Comparison of ENCODE assay signal across 27 cellular contexts in genomic region chr16:9821970-9822369, GRCh38.
"Had no signal": no experiment of that assay in that cellular context is flagged by ENCODE, and none has a peak within 500 bp of the region (broad histone marks: within the 10 kb centered on the region; RNA-seq: fewer than 3 reads in every experiment).

No MANE protein-coding gene starts in this region.

- ATAC-seq: activated T-helper 17 cell treated with anti-CD3 and anti-CD28 coated beads, Interleukin-2, amount 50 U/mL, for 72 hours; gastrocnemius medialis; left lung; natural killer cell; right lobe of liver; T-helper 17 cell had no signal

- H3K36me3 ChIP-seq: breast epithelium, gastrocnemius medialis, left lung, right lobe of liver, vagina, WERI-Rb-1 had no signal

- H3K27ac ChIP-seq: breast epithelium, gastrocnemius medialis, left lung, right lobe of liver, vagina, WERI-Rb-1 had no signal

- H3K9me3 ChIP-seq: breast epithelium, gastrocnemius medialis, left lung, right lobe of liver, vagina had no signal

- H3K4me1 Mint-ChIP-seq: activated CD4-positive, alpha-beta T cell treated with anti-CD3 and anti-CD28 coated beads, Interleukin-2, amount 10 ng/mL, durations not matched to agents 24 days and 14 days; activated T-helper 17 cell treated with anti-CD3 and anti-CD28 coated beads, Interleukin-2, amount 50 U/mL, for 72 hours; natural killer cell; T-helper 17 cell had no signal

- H3K4me3 Mint-ChIP-seq: activated CD4-positive, alpha-beta memory T cell treated with anti-CD3 and anti-CD28 coated beads for 36 hours; activated CD4-positive, alpha-beta T cell treated with anti-CD3 and anti-CD28 coated beads, Interleukin-2, amount 10 ng/mL, durations not matched to agents 24 days and 14 days; activated T-cell treated with anti-CD3 and anti-CD28 coated beads, Interleukin-2, amount 50 U/mL, for 24 hours; activated T-helper 17 cell treated with anti-CD3 and anti-CD28 coated beads, Interleukin-2, amount 50 U/mL, for 72 hours; natural killer cell; T-helper 17 cell; type B pancreatic cell had no signal

- H3K36me3 Mint-ChIP-seq: activated CD4-positive, alpha-beta memory T cell treated with anti-CD3 and anti-CD28 coated beads for 36 hours; natural killer cell; type B pancreatic cell had no signal

- H3K4me1 ChIP-seq: breast epithelium, gastrocnemius medialis, left lung, right lobe of liver, vagina had no signal

- H3K27me3 Mint-ChIP-seq: activated CD4-positive, alpha-beta memory T cell treated with anti-CD3 and anti-CD28 coated beads for 36 hours; activated CD4-positive, alpha-beta T cell treated with anti-CD3 and anti-CD28 coated beads, Interleukin-2, amount 10 ng/mL, durations not matched to agents 24 days and 14 days; activated T-cell treated with anti-CD3 and anti-CD28 coated beads, Interleukin-2, amount 50 U/mL, for 24 hours; activated T-helper 17 cell treated with anti-CD3 and anti-CD28 coated beads, Interleukin-2, amount 50 U/mL, for 72 hours; T-helper 17 cell had no signal

- DNase-seq: activated CD4-positive, alpha-beta memory T cell treated with anti-CD3 and anti-CD28 coated beads for 36 hours; activated CD4-positive, alpha-beta T cell treated with anti-CD3 and anti-CD28 coated beads, Interleukin-2, amount 10 ng/mL, durations not matched to agents 24 days and 14 days; activated CD4-positive, CD25-positive, alpha-beta regulatory T cell treated with anti-CD3 and anti-CD28 coated beads, Interleukin-2, amount 50 U/mL, for 72 hours; activated CD8-positive, alpha-beta memory T cell treated with anti-CD3 and anti-CD28 coated beads, Interleukin-2, amount 50 U/mL, for 48 hours; activated gamma-delta T cell treated with Interleukin-2 at 50 U/mL for 16 hours; activated naive CD4-positive, alpha-beta T cell treated with anti-CD3 and anti-CD28 coated beads, Interleukin-2, amount 50 U/mL, for 16 hours; activated T-cell treated with anti-CD3 and anti-CD28 coated beads, Interleukin-2, amount 50 U/mL, for 24 hours; amniotic stem cell; central memory CD4-positive, alpha-beta T cell; effector CD4-positive, alpha-beta T cell; gastrocnemius medialis; glutamatergic neuron; left lung; mesendoderm; natural killer cell; right lobe of liver; stimulated activated CD4-positive, alpha-beta T cell treated with anti-CD3 and anti-CD28 coated beads, Interleukin-2, amount 100 ng/mL, for 48 hours; stimulated activated naive CD4-positive, alpha-beta T cell treated with Interleukin-2 at 50 U/mL for 16 hours; T-helper 17 cell; T1000; WERI-Rb-1 had no signal

- H3K27ac Mint-ChIP-seq: activated CD4-positive, alpha-beta memory T cell treated with anti-CD3 and anti-CD28 coated beads for 36 hours; activated CD4-positive, alpha-beta T cell treated with anti-CD3 and anti-CD28 coated beads, Interleukin-2, amount 10 ng/mL, durations not matched to agents 24 days and 14 days; activated T-cell treated with anti-CD3 and anti-CD28 coated beads, Interleukin-2, amount 50 U/mL, for 24 hours; activated T-helper 17 cell treated with anti-CD3 and anti-CD28 coated beads, Interleukin-2, amount 50 U/mL, for 72 hours; natural killer cell; progenitor cell of endocrine pancreas; T-helper 17 cell; type B pancreatic cell had no signal

- H3K9me3 Mint-ChIP-seq: activated CD4-positive, alpha-beta memory T cell treated with anti-CD3 and anti-CD28 coated beads for 36 hours; activated CD4-positive, alpha-beta T cell treated with anti-CD3 and anti-CD28 coated beads, Interleukin-2, amount 10 ng/mL, durations not matched to agents 24 days and 14 days; activated T-cell treated with anti-CD3 and anti-CD28 coated beads, Interleukin-2, amount 50 U/mL, for 24 hours; natural killer cell; type B pancreatic cell had no signal

- H3K27me3 ChIP-seq: breast epithelium, right lobe of liver, vagina had no signal

- H3K4me3 ChIP-seq: breast epithelium, gastrocnemius medialis, left lung, lung, right lobe of liver, vagina had no signal
